8 cellular contexts compared by ENCODE assay signal in genomic region chr3:156553705-156554356, GRCh38. TPM values are rescaled to one million over a fixed set of nuclear protein-coding genes. Genes with fewer than 3 reads are reported as not detected.
A peak's percentile ranks its signal among the peaks of the same experiment; 100 is the strongest.
DNase-seq lines count a peak whose midpoint lies in the region; ATAC-seq and TF ChIP-seq lines count a peak whose summit lies in the region.

No MANE protein-coding gene starts in this region.

- DNase-seq in NCI-H1417 (lab: John Stamatoyannopoulos, UW) (peak in 2 of 3 experiments; percentile 22 to 55), NCI-H1417 treated with DMSO at 0.1 percent for 48 hours (lab: John Stamatoyannopoulos, UW) (no peak), NCI-H446 treated with DMSO at 0.1 percent for 48 hours (lab: John Stamatoyannopoulos, UW) (peak; percentile 20), cardiac fibroblast (ENCODE audit: low read depth in 2 of 2) (peak; percentile 75 to 79), mucosa of descending colon (no peak), NCI-H187 treated with DMSO at 0.1 percent for 48 hours (lab: John Stamatoyannopoulos, UW) (no peak)

- H3K9me3 ChIP-seq in mucosa of descending colon, result no peaks in the 10 kb centered on the region

- peaks cover 5% of the 10 kb centered on the region for H3K4me1 ChIP-seq in mucosa of descending colon (ENCODE audit: low read depth)

- H3K4me3 ChIP-seq in cardiac fibroblast (replicated peaks in 1 of 2; ENCODE audit: low read depth in 2 of 2, low read length in 2 of 2) (peak overlapping the region; percentile 72 to 84), mucosa of descending colon (peak overlapping the region; percentile 87)

- intact Hi-C loops in mucosa of descending colon (cut with DNase I, micrococcal nuclease), result loop anchor here (10.0 kb wide), 2 partner anchors 121 to 261 kb away; partner anchors contain the start of gene TIPARP (in 1 of the 2)

- ATAC-seq in mucosa of descending colon, result no peak
- ATAC-seq in HG02973 (IDR thresholded peaks at IDR 0.05; ENCODE audit: unreplicated experiment), result no peak
- no peak for ATAC-seq in HG03378 (IDR thresholded peaks at IDR 0.05; ENCODE audit: unreplicated experiment)

- TF ChIP-seq CTCF in cardiac fibroblast (IDR thresholded peaks at IDR 0.05; ENCODE audit: low read depth, low read length), result no peak
- no peak for TF ChIP-seq CTCF in mucosa of descending colon (IDR thresholded peaks at IDR 0.05)

- H3K36me3 ChIP-seq in mucosa of descending colon (ENCODE audit: low read depth), result no peaks in the 10 kb centered on the region

RNA-seq across cellular contexts. Expression of gene SSR3, which starts 1.1 kb away (rescaled TPM):
- total RNA-seq in mucosa of descending colon, result 100 to 1,000 TPM in 2 of 3 donors, 10 to 100 TPM in 1; 97.9 to 125 (median 123) TPM

Comparison
In these comparisons a context has a peak if more than half of its experiments do, and no peak if none do; other contexts are left out.
1. DNase-seq: peak in NCI-H1417 (2 of 3), NCI-H446 treated with DMSO at 0.1 percent for 48 hours (single experiment) and cardiac fibroblast (2 of 2); none in NCI-H1417 treated with DMSO at 0.1 percent for 48 hours (single experiment), mucosa of descending colon (0 of 3) and NCI-H187 treated with DMSO at 0.1 percent for 48 hours (single experiment).